Comparison of ENCODE assay signal across 20 cellular contexts in genomic region chr1:170513138-170513537, GRCh38. TPM values are rescaled to one million over a fixed set of nuclear protein-coding genes. Genes with fewer than 3 reads are reported as not detected.
DNase-seq lines count a peak whose midpoint lies in the region; ATAC-seq, FAIRE-seq and TF ChIP-seq lines count a peak whose summit lies in the region.
"Had no signal": no experiment of that assay in that cellular context is flagged by ENCODE, and none has a peak within 500 bp of the region (broad histone marks: within the 10 kb centered on the region; RNA-seq: fewer than 3 reads in every experiment).

No MANE protein-coding gene starts in this region.

- CTCF ChIA-PET in HEK293T (lab: Yijun Ruan, JAX) = interaction anchor here (0.6 to 1.3 kb wide), 2 partner anchors 22 to 363 kb away, joined by 3 read pairs; no protein-coding TSS in a partner anchor
- CTCF ChIA-PET in K562 (lab: Yijun Ruan, JAX; ENCODE audit: low intra/inter-chr PET ratio) = no interaction called here

- TF ChIP-seq CTCF in NB4 (IDR thresholded peaks at IDR 0.05; ENCODE audit: low read depth, low read length) = no peak
- no peak for TF ChIP-seq CTCF in K562 (IDR thresholded peaks at IDR 0.05 in 2 of 3, conservative IDR thresholded peaks at IDR 0.05 in 1 of 3; ENCODE audit: insufficient read depth in 2 of 3, low read depth in 1 of 3, low read length in 3 of 3)
- TF ChIP-seq CTCF in right atrium auricular region (IDR thresholded peaks at IDR 0.05) = no peak

- POLR2A ChIA-PET in HEK293T (lab: Yijun Ruan, JAX) = interaction anchor here (0.9 kb wide), 1 partner anchor 20 kb away, joined by 4 read pairs; no protein-coding TSS in a partner anchor
- POLR2A ChIA-PET in K562 (lab: Yijun Ruan, JAX) = no interaction called here

- no peak for TF ChIP-seq EP300 in K562 (IDR thresholded peaks at IDR 0.05; ENCODE audit: low read length)

- H3K4me3 ChIP-seq in NB4 (ENCODE audit: low read depth, low read length) (no peak overlapping the region), K562 (no peak overlapping the region), right atrium auricular region (no peak overlapping the region)
- H3K4me3 ChIP-seq: SJSA1 had no signal

- no peaks in the 10 kb centered on the region for H3K9me3 ChIP-seq in K562 (replicated peaks; ENCODE audit: control insufficient read depth, insufficient read depth, low read depth, low read length)
- no peaks in the 10 kb centered on the region for H3K9me3 ChIP-seq in right atrium auricular region
- H3K9me3 ChIP-seq: SJSA1 had no signal

- intact Hi-C loops in K562 (cut with micrococcal nuclease) = no loop called here

- no peaks in the 10 kb centered on the region for H3K4me1 ChIP-seq in K562 (replicated peaks in 1 of 2; ENCODE audit: control insufficient read depth in 2 of 2, insufficient read depth in 2 of 2, low read length in 2 of 2)
- no peaks in the 10 kb centered on the region for H3K4me1 ChIP-seq in right atrium auricular region
- H3K4me1 ChIP-seq: SJSA1 had no signal

- in situ Hi-C loops in K562 (cut with MboI) (no loop called here), ACHN (cut with HindIII; ENCODE audit: low pct_ligation_motif_present, low pct_unique_long_range_greater_than_20kb, low sequenced_read_pairs) (no loop called here)

- no peaks in the 10 kb centered on the region for H4K20me1 ChIP-seq in K562 (replicated peaks; ENCODE audit: control insufficient read depth, insufficient read depth, low read length)

- no peak overlapping the region for H3K27ac ChIP-seq in K562 (ENCODE audit: extremely low read depth, low read depth, low read length)
- no peak overlapping the region for H3K27ac ChIP-seq in right atrium auricular region
- H3K27ac ChIP-seq: SJSA1 had no signal

- H3K27me3 ChIP-seq in K562 (ENCODE audit: control insufficient read depth in 2 of 2, insufficient read depth in 2 of 2, low read length in 2 of 2) (no peaks in the 10 kb centered on the region), right atrium auricular region (no peaks in the 10 kb centered on the region)
- H3K27me3 ChIP-seq: SJSA1 had no signal

- H3K36me3 ChIP-seq in K562 (ENCODE audit: control insufficient read depth, insufficient read depth, low read length) (no peaks in the 10 kb centered on the region), right atrium auricular region (no peaks in the 10 kb centered on the region)
- H3K36me3 ChIP-seq: SJSA1 had no signal

- FAIRE-seq in K562 (lab: Jason Lieb, UNC) (no peak), RCC 7860 (lab: Jason Lieb, UNC) (no peak)
- FAIRE-seq: GM12892, HTR-8/SVneo had no signal

- H3K9ac ChIP-seq in K562 (ENCODE audit: insufficient read depth in 1 of 2, low read depth in 2 of 2, low read length in 2 of 2) = no peak overlapping the region

- no peaks in the 10 kb centered on the region for H3K9me1 ChIP-seq in K562 (ENCODE audit: control insufficient read depth, insufficient read depth, low read length)

- no peak overlapping the region for H3K4me2 ChIP-seq in K562 (ENCODE audit: insufficient read depth, low read length)

- TF ChIP-seq RAD21 in K562 (CRISPR knock-in tag; conservative IDR thresholded peaks at IDR 0.05 in 1 of 2, IDR thresholded peaks at IDR 0.05 in 1 of 2) = no peak

- 0% methylated on average over 1 of the region's 1 CpG for WGBS in K562 (ENCODE audit: insufficient coverage, low coverage, missing lambda C conversion rate)

- H2AFZ ChIP-seq in K562 (ENCODE audit: low read depth, low read length) = no peak overlapping the region

- TF ChIP-seq POLR2A in NB4 (IDR thresholded peaks at IDR 0.05; ENCODE audit: extremely low read depth, insufficient read length) (no peak), K562 (conservative IDR thresholded peaks at IDR 0.05) (no peak)

- DNase-seq in HEK293T (ENCODE audit: extremely low spot score) = peak; percentile 15
- DNase-seq in NB4 (ENCODE audit: low read depth) = peak; percentile 3
- DNase-seq in K562 (ENCODE audit: extremely low read depth in 1 of 4, low spot score in 3 of 4) = no peak
- no peak for DNase-seq in ACHN
- DNase-seq in right atrium auricular region (ENCODE audit: low spot score) = no peak
- DNase-seq in GDM1 (lab: John Stamatoyannopoulos, UW) = no peak
- DNase-seq in RCC 7860 (ENCODE audit: low spot score) = no peak
- DNase-seq: CD8-positive, alpha-beta T cell; DMS79 treated with DMSO at 0.1 percent for 48 hours; GF-D8; KG1; NCI-H1092 treated with DMSO at 0.1 percent for 48 hours; NCI-H187; NCI-H226; NCI-H524 treated with DMSO at 0.1 percent for 48 hours; OCI-M1; T-helper 2 cell had no signal

- H3K79me2 ChIP-seq in K562 (ENCODE audit: control insufficient read depth, insufficient read depth, low read length) = no peaks in the 10 kb centered on the region

- ATAC-seq in K562 = peak; percentile 67; the same call in 2 of the 3 replicates
- ATAC-seq: CD8-positive, alpha-beta T cell had no signal

- no TSS peak for BruUV-seq in K562 (replicated peaks; lab: Mats Ljungman, UMichigan)

TF ChIP-seq in HEK293T, 16 proteins besides CTCF, POLR2A, EP300 and RAD21:
- TF ChIP-seq HDGF (IDR thresholded peaks at IDR 0.05; ENCODE audit: borderline replicate concordance) (no peak), NFRKB (IDR thresholded peaks at IDR 0.05) (no peak), LEF1 (IDR thresholded peaks at IDR 0.05; ENCODE audit: borderline replicate concordance) (no peak), L3MBTL2 (conservative IDR thresholded peaks at IDR 0.05) (no peak), FOXM1 (IDR thresholded peaks at IDR 0.05; ENCODE audit: borderline replicate concordance) (no peak), FOXA1 (IDR thresholded peaks at IDR 0.05) (no peak), TARDBP (IDR thresholded peaks at IDR 0.05) (no peak)

TF ChIP-seq in K562, 482 proteins besides CTCF, POLR2A, EP300 and RAD21 (continues in another document):
- TF ChIP-seq TAF1 (IDR thresholded peaks at IDR 0.05; ENCODE audit: control insufficient read depth, extremely low read depth, insufficient read depth, low read length, severe bottlenecking) (no peak), KLF16 (IDR thresholded peaks at IDR 0.05) (no peak), SAFB (IDR thresholded peaks at IDR 0.05; ENCODE audit: borderline replicate concordance, low read depth, low read length) (no peak), FIP1L1 (IDR thresholded peaks at IDR 0.05; ENCODE audit: low read depth, low read length, poor library complexity, severe bottlenecking) (no peak), ZNF282 (CRISPR knock-in tag; IDR thresholded peaks at IDR 0.05) (no peak), HNRNPLL (IDR thresholded peaks at IDR 0.05; ENCODE audit: low read depth, low read length, poor library complexity, severe bottlenecking) (no peak), ZNF444 (CRISPR knock-in tag; IDR thresholded peaks at IDR 0.05) (no peak), CHD4 (IDR thresholded peaks at IDR 0.05; ENCODE audit: insufficient read depth, insufficient replicate concordance, low read depth, low read length, poor library complexity, severe bottlenecking) (no peak)
- TF ChIP-seq, protein P1, sequence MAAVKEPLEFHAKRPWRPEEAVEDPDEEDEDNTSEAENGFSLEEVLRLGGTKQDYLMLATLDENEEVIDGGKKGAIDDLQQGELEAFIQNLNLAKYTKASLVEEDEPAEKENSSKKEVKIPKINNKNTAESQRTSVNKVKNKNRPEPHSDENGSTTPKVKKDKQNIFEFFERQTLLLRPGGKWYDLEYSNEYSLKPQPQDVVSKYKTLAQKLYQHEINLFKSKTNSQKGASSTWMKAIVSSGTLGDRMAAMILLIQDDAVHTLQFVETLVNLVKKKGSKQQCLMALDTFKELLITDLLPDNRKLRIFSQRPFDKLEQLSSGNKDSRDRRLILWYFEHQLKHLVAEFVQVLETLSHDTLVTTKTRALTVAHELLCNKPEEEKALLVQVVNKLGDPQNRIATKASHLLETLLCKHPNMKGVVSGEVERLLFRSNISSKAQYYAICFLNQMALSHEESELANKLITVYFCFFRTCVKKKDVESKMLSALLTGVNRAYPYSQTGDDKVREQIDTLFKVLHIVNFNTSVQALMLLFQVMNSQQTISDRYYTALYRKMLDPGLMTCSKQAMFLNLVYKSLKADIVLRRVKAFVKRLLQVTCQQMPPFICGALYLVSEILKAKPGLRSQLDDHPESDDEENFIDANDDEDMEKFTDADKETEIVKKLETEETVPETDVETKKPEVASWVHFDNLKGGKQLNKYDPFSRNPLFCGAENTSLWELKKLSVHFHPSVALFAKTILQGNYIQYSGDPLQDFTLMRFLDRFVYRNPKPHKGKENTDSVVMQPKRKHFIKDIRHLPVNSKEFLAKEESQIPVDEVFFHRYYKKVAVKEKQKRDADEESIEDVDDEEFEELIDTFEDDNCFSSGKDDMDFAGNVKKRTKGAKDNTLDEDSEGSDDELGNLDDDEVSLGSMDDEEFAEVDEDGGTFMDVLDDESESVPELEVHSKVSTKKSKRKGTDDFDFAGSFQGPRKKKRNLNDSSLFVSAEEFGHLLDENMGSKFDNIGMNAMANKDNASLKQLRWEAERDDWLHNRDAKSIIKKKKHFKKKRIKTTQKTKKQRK (IDR thresholded peaks at IDR 0.05; ENCODE audit: borderline replicate concordance, low read depth, low read length) = no peak

RNA-seq across cellular contexts. Expression of gene GORAB, which starts 18.8 kb away (rescaled TPM):
- total RNA-seq in K562 (2011; cell fraction: chromatin; rRNA removed; ENCODE audit: low replicate concordance) = 8.7 and 27.3 TPM in 2 replicates
- total RNA-seq in K562 (2011; cell fraction: nucleolus; rRNA removed) = 5.5 and 9.7 TPM in 2 replicates
- 9.6 and 14.4 TPM in 2 replicates for total RNA-seq in K562 (2011; cell fraction: nucleoplasm; rRNA removed)
- 6.6 and 7.1 TPM in 2 replicates for total RNA-seq in K562 (2014; rRNA removed)
- total RNA-seq in K562 (2014; rRNA removed; fragmentation: Illumina TruSeq; extraction: Trizol) = 10.7 and 12.9 TPM in 2 replicates
- total RNA-seq in K562 (2015; rRNA removed; fragmentation: Illumina TruSeq; extraction: Trizol) = 11.1 and 13.2 TPM in 2 replicates
- total RNA-seq in K562 (2021) = 7.0 and 7.1 TPM in 2 replicates
- 12.9 and 14.8 TPM in 2 replicates for polyA plus RNA-seq in K562 (2011; rRNA removed)
- polyA plus RNA-seq in K562 (2011; cell fraction: cytosol; rRNA removed) = 1.1 and 4.0 TPM in 2 replicates
- 21.4 and 30.0 TPM in 2 replicates for polyA plus RNA-seq in K562 (2011; cell fraction: nucleus; rRNA removed)
- polyA plus RNA-seq in K562 (2012) = 6.8 and 12.2 TPM in 2 replicates
- 11.0 and 12.4 TPM in 2 replicates for polyA plus RNA-seq in K562 (2014; fragmentation: Illumina TruSeq; extraction: Trizol)
- 1 to 10 TPM; 4.4 to 8.9 TPM for polyA plus RNA-seq in K562 (2014; fragmentation: Nextera tagmentation; extraction: Ambion mirVana)
- 7.5 and 8.6 TPM in 2 replicates for polyA plus RNA-seq in K562 (2014; rRNA removed)
- polyA minus RNA-seq in K562 (2011; rRNA and poly(A)+ RNA removed) = 15.1 and 17.2 TPM in 2 replicates
- 2.7 and 4.4 TPM in 2 replicates for polyA minus RNA-seq in K562 (2011; cell fraction: cytosol; rRNA and poly(A)+ RNA removed)
- polyA minus RNA-seq in K562 (2011; cell fraction: nucleus; rRNA and poly(A)+ RNA removed) = 10.4 and 18.7 TPM in 2 replicates
- 1 to 10 TPM; 4.9 to 9.2 TPM for total RNA-seq in right atrium auricular region

Comparison
In these comparisons a context has a peak if more than half of its experiments do, and no peak if none do; other contexts are left out.
1. DNase-seq: peak in HEK293T (single experiment) and NB4 (single experiment); none in K562 (0 of 4), ACHN (single experiment), right atrium auricular region (single experiment), GDM1 (single experiment) and RCC 7860 (single experiment).